In the genomic region with DNA sequence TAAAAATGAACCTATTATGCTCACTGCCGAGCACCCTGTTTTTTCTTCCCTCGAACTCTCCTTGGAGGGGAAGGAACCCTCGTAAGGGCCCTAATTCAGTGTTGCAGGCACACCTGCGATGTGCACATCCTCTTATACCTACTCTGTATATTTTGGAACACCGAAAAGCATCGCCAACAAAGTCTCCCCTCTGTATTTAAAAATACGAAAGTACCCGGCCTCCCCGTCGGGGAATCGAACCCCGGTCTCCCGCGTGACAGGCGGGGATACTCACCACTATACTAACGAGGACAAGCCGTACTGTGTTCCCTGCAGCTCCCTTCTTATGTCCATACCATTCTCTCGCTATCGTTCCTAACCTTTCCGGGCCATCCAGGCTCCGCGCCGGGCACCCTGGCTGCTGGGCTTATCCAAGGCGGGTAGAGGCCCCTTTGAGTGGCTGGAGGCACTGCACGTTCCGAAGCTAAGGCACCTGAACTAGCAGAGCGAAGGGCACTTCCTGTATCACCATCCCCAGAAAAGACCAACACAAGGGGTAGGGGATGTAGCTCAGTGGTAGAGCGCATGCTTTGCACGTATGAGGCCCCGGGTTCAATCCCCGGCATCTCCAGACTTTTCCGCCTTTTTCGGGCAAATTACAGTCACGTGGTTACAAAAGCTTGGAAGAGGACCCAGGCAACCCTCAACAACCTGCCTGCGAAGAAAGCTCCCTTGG, we compare ENCODE assay signal across 8 cellular contexts. TPM values are rescaled to one million over a fixed set of nuclear protein-coding genes. Genes with fewer than 3 reads are reported as not detected.
A peak's percentile ranks its signal among the peaks of the same experiment; 100 is the strongest.
DNase-seq lines count a peak whose midpoint lies in the region; ATAC-seq lines count a peak whose summit lies in the region.

No MANE protein-coding gene starts in this region.

- H3K4me1 Mint-ChIP-seq in T-helper 17 cell: peaks cover 5% of the 10 kb centered on the region
- peaks cover 5% of the 10 kb centered on the region for H3K4me1 Mint-ChIP-seq in central memory CD8-positive, alpha-beta T cell

- H3K27me3 Mint-ChIP-seq in T-helper 17 cell: no peaks in the 10 kb centered on the region
- no peaks in the 10 kb centered on the region for H3K27me3 Mint-ChIP-seq in central memory CD8-positive, alpha-beta T cell

- no peak overlapping the region for H3K27ac Mint-ChIP-seq in T-helper 17 cell
- no peak overlapping the region for H3K27ac Mint-ChIP-seq in central memory CD8-positive, alpha-beta T cell (ENCODE audit: low read depth)

- DNase-seq in T-helper 17 cell: peak; percentile 67 to 84 (median 75)
- peak; percentile 92 to 93 for DNase-seq in central memory CD8-positive, alpha-beta T cell (ENCODE audit: low spot score in 2 of 2)
- peak; percentile 89 for DNase-seq in left lobe of liver (ENCODE audit: low spot score)
- DNase-seq in stimulated activated CD4-positive, alpha-beta T cell treated with anti-CD3 and anti-CD28 coated beads, Interleukin-4, amount 100 ng/mL, for 24 hours: peak; percentile 91
- DNase-seq in NCI-H1105 (lab: John Stamatoyannopoulos, UW): no peak
- DNase-seq in NCI-H2081 (lab: John Stamatoyannopoulos, UW): no peak

- H3K36me3 Mint-ChIP-seq in T-helper 17 cell (ENCODE audit: low read depth): peaks cover 2% of the 10 kb centered on the region
- H3K36me3 Mint-ChIP-seq in central memory CD8-positive, alpha-beta T cell (ENCODE audit: insufficient read depth): peaks cover 2% of the 10 kb centered on the region

- no peak overlapping the region for H3K4me3 Mint-ChIP-seq in T-helper 17 cell
- no peak overlapping the region for H3K4me3 Mint-ChIP-seq in central memory CD8-positive, alpha-beta T cell

- ATAC-seq in GM18861 (IDR thresholded peaks at IDR 0.05; ENCODE audit: unreplicated experiment): peak; percentile 50
- ATAC-seq in HG03066 (IDR thresholded peaks at IDR 0.05; ENCODE audit: low read depth, unreplicated experiment): peak; percentile 51
- ATAC-seq in T-helper 17 cell: peak; percentile 79
- ATAC-seq in central memory CD8-positive, alpha-beta T cell (replicated peaks; ENCODE audit: extremely low read depth, poor library complexity, severe bottlenecking): peak; percentile 72
- peak; percentile 75 for ATAC-seq in left lobe of liver

- H3K9me3 ChIP-seq in T-helper 17 cell (ENCODE audit: control insufficient read depth, low read length, poor library complexity, severe bottlenecking): no peaks in the 10 kb centered on the region

- no peaks in the 10 kb centered on the region for H3K9me3 Mint-ChIP-seq in central memory CD8-positive, alpha-beta T cell

RNA-seq across cellular contexts. Expression of a gene that starts 25.1 kb away (rescaled TPM):
- total RNA-seq in T-helper 17 cell: 1,000 to 10,000 TPM; 1,335 to 1,398 TPM
- 436 TPM for total RNA-seq in left lobe of liver

RNA-seq across cellular contexts. Expression of a gene that starts 49.3 kb away (rescaled TPM):
- 10 to 100 TPM; 32.0 to 41.1 TPM for total RNA-seq in T-helper 17 cell
- total RNA-seq in left lobe of liver: 6.3 TPM

RNA-seq across cellular contexts. Expression of a gene that starts 53.9 kb away (rescaled TPM):
- total RNA-seq in T-helper 17 cell (1 to 10 TPM; 3.7 to 4.6 TPM), left lobe of liver (7.4 TPM)

Comparison
In these comparisons a context has a peak if more than half of its experiments do, and no peak if none do; other contexts are left out.
1. DNase-seq: peak in T-helper 17 cell (3 of 3), central memory CD8-positive, alpha-beta T cell (2 of 2), left lobe of liver (single experiment) and stimulated activated CD4-positive, alpha-beta T cell treated with anti-CD3 and anti-CD28 coated beads, Interleukin-4, amount 100 ng/mL, for 24 hours (single experiment); none in NCI-H1105 (single experiment) and NCI-H2081 (0 of 2).
2. Peak in every context shown above with its lines, with median percentiles within 50 percentile points of each other: ATAC-seq.